ENCODE assay signal across 27 cellular contexts in the genomic region with DNA sequence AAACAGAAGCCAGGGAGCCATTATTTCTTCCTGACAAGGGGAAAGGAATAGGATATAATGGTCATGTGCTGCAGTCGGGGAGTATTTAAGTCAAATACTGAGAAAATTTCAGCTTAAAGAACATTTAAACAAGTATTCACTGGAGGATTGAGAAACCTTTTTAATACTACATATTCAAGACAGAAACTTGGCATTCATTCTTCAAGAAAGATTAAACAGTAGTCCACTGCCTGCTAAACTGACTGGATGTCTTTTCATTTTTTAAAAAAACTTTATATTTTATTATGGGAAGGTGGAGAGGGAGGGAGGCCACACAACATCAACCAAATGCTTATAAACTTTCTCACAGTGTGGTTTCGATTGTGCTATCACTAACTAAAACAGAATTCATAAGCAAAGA.
"Had no signal": no experiment of that assay in that cellular context is flagged by ENCODE, and none has a peak within 500 bp of the region (broad histone marks: within the 10 kb centered on the region; RNA-seq: fewer than 3 reads in every experiment).

No MANE protein-coding gene starts in this region.

- H3K36me3 ChIP-seq: adrenal gland, breast epithelium, MG63 had no signal

- H3K4me2 ChIP-seq: KMS-11, PC-9 had no signal

- DNase-seq: activated B cell treated with CpG ODN at 0.5 μM for 24 hours; activated CD4-positive, alpha-beta memory T cell treated with anti-CD3 and anti-CD28 coated beads, Interleukin-2, amount 10 ng/mL, durations not matched to agents 7 days and 5 days; activated CD4-positive, alpha-beta T cell treated with anti-CD3 and anti-CD28 coated beads, Interleukin-2, amount 10 ng/mL, durations not matched to agents 7 days and 5 days; activated gamma-delta T cell treated with Interleukin-2 at 50 U/mL for 16 hours; activated naive CD4-positive, alpha-beta T cell treated with anti-CD3 and anti-CD28 coated beads, Interleukin-2, amount 10 ng/mL, durations not matched to agents 7 days and 5 days; activated naive CD8-positive, alpha-beta T cell treated with anti-CD3 and anti-CD28 coated beads for 36 hours; activated T-cell treated with anti-CD3 and anti-CD28 coated beads for 4 hours; activated T-cell treated with anti-CD3 and anti-CD28 coated beads, Interleukin-2, amount 50 U/mL, for 48 hours; adrenal gland; aorta; caudate nucleus; MG63; MV-4-11; NCI-H1092 treated with DMSO at 0.1 percent for 48 hours; NCI-H1417 treated with DMSO at 0.1 percent for 48 hours; NCI-H1694; NCI-H2029 treated with DMSO at 0.1 percent for 48 hours; NCI-H510A treated with DMSO at 0.1 percent for 48 hours; NCI-H69; PC-9; SIG-M5; T-cell; T-helper 2 cell; T1000 had no signal

- H3K27ac Mint-ChIP-seq: activated B cell treated with CpG ODN at 0.5 μM for 24 hours; activated CD4-positive, alpha-beta memory T cell treated with anti-CD3 and anti-CD28 coated beads, Interleukin-2, amount 10 ng/mL, durations not matched to agents 7 days and 5 days; activated CD4-positive, alpha-beta T cell treated with anti-CD3 and anti-CD28 coated beads, Interleukin-2, amount 10 ng/mL, durations not matched to agents 7 days and 5 days; activated naive CD4-positive, alpha-beta T cell treated with anti-CD3 and anti-CD28 coated beads, Interleukin-2, amount 10 ng/mL, durations not matched to agents 7 days and 5 days; activated naive CD8-positive, alpha-beta T cell treated with anti-CD3 and anti-CD28 coated beads for 36 hours; activated T-helper 2 cell treated with anti-CD3 and anti-CD28 coated beads, Interferon-gamma antibody, Interleukin-2, Interleukin-4, amounts not matched to agents 10 μg/mL and 5 μg/mL and 100 μg/mL, durations not matched to agents 14 hours and 24 hours and 36 hours had no signal

- H2AFZ ChIP-seq: PC-9 had no signal

- H3K27ac ChIP-seq: adrenal gland, breast epithelium, KMS-11, PC-9 had no signal

- H3K4me1 Mint-ChIP-seq: activated B cell treated with CpG ODN at 0.5 μM for 24 hours; activated CD4-positive, alpha-beta memory T cell treated with anti-CD3 and anti-CD28 coated beads, Interleukin-2, amount 10 ng/mL, durations not matched to agents 7 days and 5 days; activated CD4-positive, alpha-beta T cell treated with anti-CD3 and anti-CD28 coated beads, Interleukin-2, amount 10 ng/mL, durations not matched to agents 7 days and 5 days; activated naive CD4-positive, alpha-beta T cell treated with anti-CD3 and anti-CD28 coated beads, Interleukin-2, amount 10 ng/mL, durations not matched to agents 7 days and 5 days; activated naive CD8-positive, alpha-beta T cell treated with anti-CD3 and anti-CD28 coated beads for 36 hours; T-cell had no signal

- H3K4me1 ChIP-seq: breast epithelium had no signal

- H3K9me3 ChIP-seq: adrenal gland had no signal

- H3K27me3 Mint-ChIP-seq: activated B cell treated with CpG ODN at 0.5 μM for 24 hours; activated CD4-positive, alpha-beta memory T cell treated with anti-CD3 and anti-CD28 coated beads, Interleukin-2, amount 10 ng/mL, durations not matched to agents 7 days and 5 days; activated CD4-positive, alpha-beta T cell treated with anti-CD3 and anti-CD28 coated beads, Interleukin-2, amount 10 ng/mL, durations not matched to agents 7 days and 5 days; activated naive CD4-positive, alpha-beta T cell treated with anti-CD3 and anti-CD28 coated beads, Interleukin-2, amount 10 ng/mL, durations not matched to agents 7 days and 5 days; activated naive CD8-positive, alpha-beta T cell treated with anti-CD3 and anti-CD28 coated beads for 36 hours; T-cell had no signal

- ATAC-seq: T-cell had no signal

- H3K4me3 ChIP-seq: adrenal gland, breast epithelium, MG63, PC-9 had no signal

- H3K27me3 ChIP-seq: adrenal gland, breast epithelium, MG63 had no signal

- H3K9ac ChIP-seq: KMS-11 had no signal

- H3K4me3 Mint-ChIP-seq: activated B cell treated with CpG ODN at 0.5 μM for 24 hours; activated CD4-positive, alpha-beta memory T cell treated with anti-CD3 and anti-CD28 coated beads, Interleukin-2, amount 10 ng/mL, durations not matched to agents 7 days and 5 days; activated CD4-positive, alpha-beta T cell treated with anti-CD3 and anti-CD28 coated beads, Interleukin-2, amount 10 ng/mL, durations not matched to agents 7 days and 5 days; activated naive CD4-positive, alpha-beta T cell treated with anti-CD3 and anti-CD28 coated beads, Interleukin-2, amount 10 ng/mL, durations not matched to agents 7 days and 5 days; activated naive CD8-positive, alpha-beta T cell treated with anti-CD3 and anti-CD28 coated beads for 36 hours; T-cell had no signal
